ENCODE assay signal across 17 cellular contexts in the genomic region with DNA sequence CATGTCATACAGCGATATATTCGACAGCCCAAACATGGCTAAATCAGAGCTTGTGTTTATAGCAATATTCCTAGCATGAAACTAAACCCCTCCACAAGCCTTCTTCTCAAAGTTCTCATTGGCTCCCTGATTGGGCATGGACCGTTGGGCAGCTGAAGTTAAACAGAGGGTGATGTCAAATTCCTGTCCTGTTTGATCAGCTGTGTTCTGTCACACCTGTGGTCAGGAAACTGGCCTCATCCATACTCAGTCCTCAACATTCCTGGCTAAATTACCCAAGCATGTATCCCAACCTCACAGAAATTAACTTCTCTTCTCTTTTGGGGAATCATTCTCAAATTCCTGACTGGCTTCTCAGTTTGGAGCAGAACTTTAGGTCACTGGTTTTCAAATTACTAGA.
"Had no signal": no experiment of that assay in that cellular context is flagged by ENCODE, and none has a peak within 500 bp of the region (broad histone marks: within the 10 kb centered on the region; RNA-seq: fewer than 3 reads in every experiment).

No MANE protein-coding gene starts in this region.

- H3K9me3 ChIP-seq: thoracic aorta, upper lobe of left lung had no signal

- H3K4me1 ChIP-seq: spleen, upper lobe of left lung had no signal

- H3K27me3 ChIP-seq: spleen, upper lobe of left lung had no signal

- H3K4me3 ChIP-seq: dorsolateral prefrontal cortex, spleen, thoracic aorta, upper lobe of left lung had no signal

- ATAC-seq: activated CD8-positive, alpha-beta memory T cell treated with anti-CD3 and anti-CD28 coated beads, Interleukin-2, amount 10 ng/mL, durations not matched to agents 7 days and 5 days; natural killer cell treated with Interleukin-12 subunit alpha and Interleukin-12 subunit beta and Interleukin-15 and Interleukin-18, amount 100 ng/mL, for 72 hours; stimulated activated memory B cell treated with anti-CD40 and anti-IgM and Interleukin-4, amounts not matched to agents 10 μg/mL and 1 μg/mL and 100 μg/mL, for 72 hours had no signal

- H3K27ac ChIP-seq: dorsolateral prefrontal cortex, epithelial cell of prostate, spleen, thoracic aorta, upper lobe of left lung had no signal

- DNase-seq: activated CD4-positive, alpha-beta memory T cell treated with anti-CD3 and anti-CD28 coated beads, Interleukin-2, amount 10 ng/mL, durations not matched to agents 7 days and 5 days; activated CD8-positive, alpha-beta memory T cell treated with anti-CD3 and anti-CD28 coated beads, Interleukin-2, amount 10 ng/mL, durations not matched to agents 7 days and 5 days; activated naive CD8-positive, alpha-beta T cell treated with anti-CD3 and anti-CD28 coated beads for 36 hours; amygdala; central memory CD4-positive, alpha-beta T cell; dorsolateral prefrontal cortex; endodermal cell; foreskin melanocyte; hypothalamus; spleen; stimulated activated CD4-positive, alpha-beta T cell treated with anti-CD3 and anti-CD28 coated beads, Interleukin-4, amount 100 ng/mL, for 4 hours; T-helper 2 cell; upper lobe of left lung had no signal

- H3K36me3 ChIP-seq: spleen, thoracic aorta, upper lobe of left lung had no signal
